8 cellular contexts compared by ENCODE assay signal in the genomic region with DNA sequence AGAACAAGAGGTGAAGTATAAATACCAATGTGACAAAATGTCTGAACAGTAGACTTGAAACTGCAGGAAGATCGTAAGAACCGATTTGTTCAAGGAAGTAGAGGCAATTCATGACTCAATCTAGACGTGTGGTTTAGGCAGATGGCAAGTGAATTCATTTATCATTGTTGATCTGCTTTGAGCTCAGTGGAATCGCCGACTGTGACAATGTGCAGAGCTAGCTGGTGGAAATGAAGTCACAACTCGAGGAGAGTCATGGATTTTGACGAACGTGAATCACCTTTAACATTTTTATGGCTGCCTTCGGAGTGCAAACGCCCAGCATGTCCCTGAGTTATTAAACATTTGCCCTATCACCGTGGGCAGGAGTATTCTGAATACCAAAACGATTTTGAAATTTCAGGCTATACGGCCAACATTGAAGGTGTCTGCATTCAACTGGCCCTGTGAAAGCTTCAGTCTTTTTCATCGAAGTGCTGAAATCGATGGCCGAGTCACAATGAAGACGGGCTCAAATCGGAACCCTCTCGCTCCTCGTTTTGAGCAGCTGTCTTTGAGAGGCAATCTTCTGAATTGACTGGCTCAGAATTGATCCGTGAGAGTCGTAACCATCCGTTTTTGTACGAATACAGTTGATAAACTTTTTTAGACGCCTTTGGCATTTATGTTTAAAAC. TPM values are rescaled to one million over a fixed set of nuclear protein-coding genes. Genes with fewer than 3 reads are reported as not detected.
DNase-seq lines count a peak whose midpoint lies in the region; ATAC-seq and TF ChIP-seq lines count a peak whose summit lies in the region.

No MANE protein-coding gene starts in this region.

- H3K27me3 ChIP-seq in cardiac muscle cell = no peaks in the 10 kb centered on the region

- H3K4me3 ChIP-seq in cardiac muscle cell (peak overlapping the region; percentile 65), astrocyte of the spinal cord (ENCODE audit: low read depth, low read length) (peak overlapping the region; percentile 95)

- peak overlapping the region; percentile 93 to 99 for H3K27ac Mint-ChIP-seq in T-cell

- POLR2A ChIA-PET in T-cell (lab: Charles Lee) = interaction anchor here (0.5 to 3.4 kb wide), 11 partner anchors 9 to 486 kb away, joined by 3 to 18 read pairs (median 5); a partner anchor contains a TSS

- intact Hi-C loops in cardiac septum (cut with DNase I) = loop anchor here (2.0 kb wide), 1 partner anchor 17 kb away; no protein-coding TSS in a partner anchor

- H3K27me3 Mint-ChIP-seq in T-cell = peaks cover 0 to 3% of the 10 kb centered on the region in 2 donors

- peak in 1 of 2 donors; percentile 35 for DNase-seq in cardiac muscle cell (ENCODE audit: low read depth in 1 of 2, low spot score in 1 of 2)
- DNase-seq in cardiac septum (ENCODE audit: low spot score) = no peak
- peak; percentile 34 for DNase-seq in HK-2 (ENCODE audit: unreplicated experiment)
- DNase-seq in T-cell = peak; percentile 29 to 75 (median 54)
- DNase-seq in astrocyte of the spinal cord (ENCODE audit: low read depth, low spot score) = peak; percentile 53
- peak; percentile 72 for DNase-seq in iris pigment epithelial cell (ENCODE audit: low read depth)
- DNase-seq in stimulated activated CD4-positive, alpha-beta T cell treated with anti-CD3 and anti-CD28 coated beads, Interleukin-15, amount 100 ng/mL, for 48 hours (ENCODE audit: low read depth in 2 of 2) = peak; percentile 50 to 51
- no peak for DNase-seq in islet precursor cell

- peak; percentile 53 to 73 (median 61) for ATAC-seq in T-cell (replicated peaks in 1 of 4)

- CTCF ChIA-PET in T-cell (lab: Charles Lee) = interaction anchor here in 1 of 2 donors (1.0 to 1.8 kb wide), 3 partner anchors 14 to 40 kb away, joined by 3 to 6 read pairs (median 4); no protein-coding TSS in a partner anchor

- TF ChIP-seq CTCF in cardiac muscle cell (IDR thresholded peaks at IDR 0.05; ENCODE audit: low read depth, low read length) (no peak), astrocyte of the spinal cord (IDR thresholded peaks at IDR 0.05; ENCODE audit: low read depth, low read length) (no peak)

- peak overlapping the region; percentile 72 for H3K27ac ChIP-seq in cardiac muscle cell

- H3K9me3 Mint-ChIP-seq in T-cell = no peaks in the 10 kb centered on the region

- no peaks in the 10 kb centered on the region for H3K36me3 ChIP-seq in cardiac muscle cell

- H3K4me1 ChIP-seq in cardiac muscle cell (ENCODE audit: low read depth) = peaks cover 4% of the 10 kb centered on the region

- peaks cover 26 to 28% (median 27%) of the 10 kb centered on the region in 3 donors for H3K4me1 Mint-ChIP-seq in T-cell

- H3K36me3 Mint-ChIP-seq in T-cell = peaks cover 16% of the 10 kb centered on the region

- in situ Hi-C loops in astrocyte of the spinal cord (cut with HindIII; ENCODE audit: low sequenced_read_pairs) = no loop called here

- peak overlapping the region; percentile 97 to 99 (median 98) for H3K4me3 Mint-ChIP-seq in T-cell

- no peaks in the 10 kb centered on the region for H3K9me3 ChIP-seq in cardiac muscle cell (ENCODE audit: low read depth)

RNA-seq across cellular contexts. Expression of a gene that starts 0.7 kb away (rescaled TPM):
- 63.9 and 159 TPM in 2 replicates for total RNA-seq in cardiac muscle cell
- polyA plus RNA-seq in cardiac muscle cell = 37.3 and 57.0 TPM in 2 replicates
- 88.0 TPM for total RNA-seq in cardiac septum
- 100 to 1,000 TPM; 438 to 548 (median 460) TPM for total RNA-seq in T-cell

RNA-seq across cellular contexts. Expression of a gene that starts 46.0 kb away (rescaled TPM):
- total RNA-seq in cardiac muscle cell = 1.6 and 5.2 TPM in 2 replicates
- 0.38 and 1.4 TPM in 2 replicates for polyA plus RNA-seq in cardiac muscle cell
- total RNA-seq in cardiac septum = 1.4 TPM
- total RNA-seq in T-cell = 1 to 10 TPM; 5.2 to 8.6 (median 5.6) TPM

Comparison
In these comparisons a context has a peak if more than half of its experiments do, and no peak if none do; other contexts are left out.
1. DNase-seq: peak in HK-2 (single experiment), T-cell (34 of 34), astrocyte of the spinal cord (single experiment), iris pigment epithelial cell (single experiment) and stimulated activated CD4-positive, alpha-beta T cell treated with anti-CD3 and anti-CD28 coated beads, Interleukin-15, amount 100 ng/mL, for 48 hours (2 of 2); none in cardiac septum (single experiment) and islet precursor cell (single experiment).